7 cellular contexts compared by ENCODE assay signal in the genomic region with DNA sequence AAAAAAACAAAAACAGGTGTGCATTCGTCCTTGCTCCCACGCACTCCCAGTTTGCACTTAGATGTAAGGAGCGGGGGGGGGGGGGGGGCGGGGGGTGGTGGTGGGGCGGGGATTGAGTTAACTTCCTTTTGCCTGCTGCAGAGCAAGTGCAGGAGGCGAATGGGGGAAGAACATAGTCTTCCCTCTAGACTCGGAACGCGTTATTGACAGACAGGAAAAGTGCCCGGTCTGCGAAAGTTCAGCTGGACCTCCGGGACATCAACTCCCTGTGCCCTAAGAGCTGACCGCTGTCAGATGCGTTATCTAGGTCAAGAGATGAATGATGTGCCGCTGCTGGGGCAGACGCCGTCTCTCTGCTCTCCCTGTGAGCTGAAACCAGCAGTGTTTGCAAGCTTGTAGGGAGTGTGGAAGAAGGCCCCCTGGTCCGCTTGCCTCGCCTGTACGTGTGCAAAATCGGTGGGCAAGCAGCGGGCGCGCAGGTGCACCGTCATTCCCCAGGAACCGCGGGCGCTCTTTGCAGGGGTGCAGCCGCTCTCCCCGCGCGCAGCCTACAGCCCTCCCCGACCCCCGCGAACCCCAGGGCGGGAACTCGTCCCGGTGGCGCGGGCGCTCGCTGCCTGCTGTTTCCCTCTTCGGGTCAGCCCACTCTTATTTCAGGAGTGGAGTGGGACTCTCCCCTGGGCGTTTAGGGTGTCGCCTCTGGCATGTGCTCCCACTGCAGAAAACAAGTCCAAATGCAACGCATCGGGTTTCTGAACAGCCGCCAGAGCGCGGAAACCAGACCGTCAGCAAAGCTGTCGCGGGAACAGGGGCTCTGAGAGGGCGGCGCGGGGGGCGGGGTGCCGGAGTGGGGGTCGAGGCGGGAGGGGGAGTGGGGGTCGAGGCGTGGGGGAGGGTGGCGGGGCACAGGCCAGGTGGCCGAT. TPM values are rescaled to one million over a fixed set of nuclear protein-coding genes. Genes with fewer than 3 reads are reported as not detected.
DNase-seq lines count a peak whose midpoint lies in the region; ATAC-seq, FAIRE-seq and TF ChIP-seq lines count a peak whose summit lies in the region.

No MANE protein-coding gene starts in this region.

- H3K9ac ChIP-seq in iPS-15b (ENCODE audit: low read depth, low read length): no peak overlapping the region
- peak overlapping the region; percentile 24 to 87 (median 86) for H3K9ac ChIP-seq in skeletal muscle tissue (ENCODE audit: low read depth in 1 of 3, low read length in 3 of 3)

- no peak for TF ChIP-seq POLR2A in GM12891 (IDR thresholded peaks at IDR 0.05; ENCODE audit: low read depth, low read length)
- peak in 1 of 2 donors; percentile 29 for TF ChIP-seq POLR2A in adrenal gland (IDR thresholded peaks at IDR 0.05)

- no peaks in the 10 kb centered on the region for H3K36me3 ChIP-seq in adrenal gland (replicated peaks in 1 of 2)
- H3K36me3 ChIP-seq in iPS-15b (ENCODE audit: control insufficient read depth, insufficient read depth, low read length): no peaks in the 10 kb centered on the region
- peaks cover 0 to 4% (median 0%) of the 10 kb centered on the region in 3 donors for H3K36me3 ChIP-seq in skeletal muscle tissue (ENCODE audit: control insufficient read depth in 3 of 3, insufficient read depth in 3 of 3, low read length in 3 of 3)

- H3K4me1 ChIP-seq in adrenal gland (replicated peaks in 1 of 2) (peaks cover 34 to 43% of the 10 kb centered on the region in 2 donors), iPS-15b (ENCODE audit: control insufficient read depth, insufficient read depth, low read length) (peaks cover 9% of the 10 kb centered on the region), skeletal muscle tissue (ENCODE audit: control insufficient read depth in 3 of 3, insufficient read depth in 3 of 3, low read length in 3 of 3) (peaks cover 39 to 52% (median 43%) of the 10 kb centered on the region in 3 donors)

- H3K9me3 ChIP-seq in adrenal gland (replicated peaks in 1 of 3) (no peaks in the 10 kb centered on the region), iPS-15b (ENCODE audit: control insufficient read depth, insufficient read depth, low read length) (no peaks in the 10 kb centered on the region), skeletal muscle tissue (ENCODE audit: control insufficient read depth in 3 of 3, low read length in 3 of 3) (no peaks in the 10 kb centered on the region)

- no peak for ATAC-seq in HG02642 (IDR thresholded peaks at IDR 0.05; ENCODE audit: poor library complexity, unreplicated experiment)
- ATAC-seq in HG03442 (IDR thresholded peaks at IDR 0.05; ENCODE audit: unreplicated experiment): no peak

- peak overlapping the region; percentile 54 to 95 (median 73) for H3K27ac ChIP-seq in adrenal gland
- peak overlapping the region; percentile 86 for H3K27ac ChIP-seq in skeletal muscle tissue (ENCODE audit: low read depth, low read length)

- H3K27me3 ChIP-seq in adrenal gland (no peaks in the 10 kb centered on the region), iPS-15b (ENCODE audit: control insufficient read depth, insufficient read depth, low read length) (peaks cover 57% of the 10 kb centered on the region), skeletal muscle tissue (ENCODE audit: control insufficient read depth in 3 of 3, insufficient read depth in 3 of 3, low read length in 3 of 3) (no peaks in the 10 kb centered on the region)

- DNase-seq in GM12891 (ENCODE audit: insufficient read length, low spot score) (no peak), NCI-H69 (lab: John Stamatoyannopoulos, UW) (peak; percentile 38), adrenal gland (peak; percentile 61 to 86 (median 72))

- TF ChIP-seq CTCF in adrenal gland (IDR thresholded peaks at IDR 0.05): no peak

- WGBS in adrenal gland, 4 donors: 0 to 1% (median 0%) methylated on average over 11 to 64 of the region's 64 CpGs

- FAIRE-seq in GM12891 (lab: Jason Lieb, UNC): peak; percentile 87

- H3K4me3 ChIP-seq in adrenal gland (peak overlapping the region in 2 of 4 donors; percentile 44 to 82), iPS-15b (ENCODE audit: low read depth, low read length) (peak overlapping the region; percentile 56), skeletal muscle tissue (ENCODE audit: low read length in 3 of 3) (peak overlapping the region; percentile 68 to 94 (median 76))

- intact Hi-C loops in adrenal gland (cut with DNase I): loop anchor here (5.0 kb wide), 1 partner anchor 201 kb away; no protein-coding TSS in a partner anchor

TF ChIP-seq in GM12891, 5 proteins besides CTCF, POLR2A, EP300 and RAD21:
- TF ChIP-seq TAF1 (IDR thresholded peaks at IDR 0.05; ENCODE audit: low read depth, low read length): no peak
- TF ChIP-seq SPI1 (IDR thresholded peaks at IDR 0.05; ENCODE audit: low read depth, low read length): no peak
- no peak for TF ChIP-seq PAX5 (IDR thresholded peaks at IDR 0.05; ENCODE audit: insufficient read depth, low read length, severe bottlenecking)
- no peak for TF ChIP-seq POU2F2 (IDR thresholded peaks at IDR 0.05; ENCODE audit: low read depth, low read length)
- TF ChIP-seq POLR2AphosphoS5 (IDR thresholded peaks at IDR 0.05; ENCODE audit: low read depth, low read length): no peak
TF ChIP-seq in GM12891: peak in this region for 0.

RNA-seq across cellular contexts. Expression of a gene that starts 1.9 kb away (rescaled TPM):
- polyA plus RNA-seq in GM12891 (2012; ENCODE audit: low read depth, missing spikeins): 26.1 TPM
- total RNA-seq in adrenal gland: 10 to 100 TPM; 14.9 to 72.4 (median 37.0) TPM
- 10 to 100 TPM in 2 of 3 donors, 1 to 10 TPM in 1; 8.4 to 20.8 (median 13.1) TPM for polyA plus RNA-seq in adrenal gland
- 9.9 TPM for total RNA-seq in skeletal muscle tissue
